23 cellular contexts compared by ENCODE assay signal in genomic region chr2:47699533-47700215, GRCh38.
A peak's percentile ranks its signal among the peaks of the same experiment; 100 is the strongest.
DNase-seq lines count a peak whose midpoint lies in the region; ATAC-seq, FAIRE-seq and TF ChIP-seq lines count a peak whose summit lies in the region.
"Had no signal": no experiment of that assay in that cellular context is flagged by ENCODE, and none has a peak within 500 bp of the region (broad histone marks: within the 10 kb centered on the region; RNA-seq: fewer than 3 reads in every experiment).

No MANE protein-coding gene starts in this region.

- CTCF ChIA-PET in CD4-positive, alpha-beta T cell (lab: Charles Lee) = no interaction called here

- H3K27me3 Mint-ChIP-seq in endodermal cell (ENCODE audit: insufficient read depth) (no peaks in the 10 kb centered on the region), mesothelial cell of epicardium (ENCODE audit: low read depth) (no peaks in the 10 kb centered on the region)
- peaks cover 24% of the 10 kb centered on the region for H3K27me3 Mint-ChIP-seq in CD4-positive, alpha-beta T cell

- H3K9ac ChIP-seq in Karpas-422 (ENCODE audit: low read length) (peak overlapping the region; percentile 84), endodermal cell (ENCODE audit: extremely low read depth, low read length, poor library complexity, severe bottlenecking) (peak overlapping the region; percentile 82)

- H3K4me2 ChIP-seq in Karpas-422 (ENCODE audit: low read depth, low read length, poor library complexity, severe bottlenecking) = peak overlapping the region; percentile 90
- H3K4me2 ChIP-seq: A549 had no signal

- peak overlapping the region; percentile 97 for H3K27ac Mint-ChIP-seq in endodermal cell
- H3K27ac Mint-ChIP-seq in mesothelial cell of epicardium = peak overlapping the region; percentile 77
- H3K27ac Mint-ChIP-seq in CD4-positive, alpha-beta T cell = no peak overlapping the region
- H3K27ac Mint-ChIP-seq: CD8-positive, alpha-beta memory T cell had no signal

- H3K4me1 ChIP-seq in Karpas-422 (ENCODE audit: low read length) = peaks cover 77% of the 10 kb centered on the region
- H3K4me1 ChIP-seq in endodermal cell (ENCODE audit: control insufficient read depth, insufficient read depth, low read length) = peaks cover 4% of the 10 kb centered on the region
- H3K4me1 ChIP-seq: A549 had no signal

- intact Hi-C loops in left cardiac atrium (cut with DNase I) = no loop called here
- intact Hi-C loops in CD4-positive, alpha-beta T cell (cut with DNase I, micrococcal nuclease) = no loop called here

- peaks cover 74% of the 10 kb centered on the region for H3K79me2 ChIP-seq in Karpas-422 (ENCODE audit: low read length)

- peak; percentile 42 for FAIRE-seq in GM19239 (lab: Jason Lieb, UNC)
- FAIRE-seq: A549, K562 had no signal

- WGBS in endodermal cell (ENCODE audit: insufficient coverage in 1 of 2, insufficient read length in 1 of 2), 2 experiments = 89 to 91% methylated on average over 1 of the region's 1 CpG

- H3K27ac ChIP-seq in Karpas-422 (ENCODE audit: low read length) (peak overlapping the region; percentile 99), endodermal cell (ENCODE audit: low read depth, low read length) (no peak overlapping the region)
- no peak overlapping the region for H3K27ac ChIP-seq in CD4-positive, alpha-beta T cell (ENCODE audit: low read depth, low read length)
- H3K27ac ChIP-seq: A549, Peyer's patch had no signal

- no peaks in the 10 kb centered on the region for H3K9me2 ChIP-seq in Karpas-422 (replicated peaks; ENCODE audit: insufficient read depth, low read length)

- POLR2A ChIA-PET in CD4-positive, alpha-beta T cell (lab: Charles Lee) = no interaction called here

- no peaks in the 10 kb centered on the region for H3K9me3 ChIP-seq in Karpas-422 (ENCODE audit: low read length)
- peaks cover 14% of the 10 kb centered on the region for H3K9me3 ChIP-seq in endodermal cell (ENCODE audit: control insufficient read depth, low read length)
- H3K9me3 ChIP-seq in CD4-positive, alpha-beta T cell (ENCODE audit: control insufficient read depth, low read length) = no peaks in the 10 kb centered on the region
- H3K9me3 ChIP-seq: A549, Peyer's patch had no signal

- H3K36me3 ChIP-seq in Karpas-422 (ENCODE audit: insufficient read depth, low read length) = peaks cover 21% of the 10 kb centered on the region
- no peaks in the 10 kb centered on the region for H3K36me3 ChIP-seq in endodermal cell (ENCODE audit: control insufficient read depth, insufficient read depth, low read length)
- H3K36me3 ChIP-seq: Peyer's patch had no signal

- H3K4me3 ChIP-seq in Karpas-422 (ENCODE audit: low read length) (peak overlapping the region; percentile 68), endodermal cell (ENCODE audit: low read length) (peak overlapping the region; percentile 53)
- H3K4me3 ChIP-seq: A549, K562, Peyer's patch had no signal

- DNase-seq in GM19239 (ENCODE audit: insufficient read length, low spot score) (no peak), Karpas-422 (peak; percentile 86), endodermal cell (no peak), mesothelial cell of epicardium (ENCODE audit: low spot score in 2 of 2, unreplicated experiment in 2 of 2) (no peak), GM10266 (ENCODE audit: extremely low spot score) (no peak), left cardiac atrium (no peak), NCI-H2081 (lab: John Stamatoyannopoulos, UW) (no peak)
- DNase-seq in CD4-positive, alpha-beta T cell = no peak
- DNase-seq: Calu3; CD8-positive, alpha-beta memory T cell; GF-D8; MM.1S; NCI-H1092; NCI-H1436; NCI-H187 treated with DMSO at 0.1 percent for 48 hours; NCI-H226; NCI-H510A treated with DMSO at 0.1 percent for 48 hours; NCI-H774; NK-92 treated with Interleukin-12 subunit alpha and Interleukin-12 subunit beta, amount 100 ng/mL, for 24 hours; T-helper 1 cell had no signal

- H3K4me1 Mint-ChIP-seq in endodermal cell = peaks cover 49% of the 10 kb centered on the region
- H3K4me1 Mint-ChIP-seq in mesothelial cell of epicardium = peaks cover 39% of the 10 kb centered on the region
- H3K4me1 Mint-ChIP-seq in CD4-positive, alpha-beta T cell (ENCODE audit: low read depth) = no peaks in the 10 kb centered on the region
- H3K4me1 Mint-ChIP-seq: CD8-positive, alpha-beta memory T cell had no signal

- TF ChIP-seq CTCF in endodermal cell (conservative IDR thresholded peaks at IDR 0.05) (no peak), mesothelial cell of epicardium (IDR thresholded peaks at IDR 0.05; ENCODE audit: unreplicated experiment) (no peak), GM10266 (IDR thresholded peaks at IDR 0.05; ENCODE audit: control insufficient read depth, insufficient read depth, low read depth, missing control alignments) (no peak)
- no peak for TF ChIP-seq CTCF in CD4-positive, alpha-beta T cell (IDR thresholded peaks at IDR 0.05)

- H3K9me3 Mint-ChIP-seq in endodermal cell = peaks cover 13% of the 10 kb centered on the region
- no peaks in the 10 kb centered on the region for H3K9me3 Mint-ChIP-seq in mesothelial cell of epicardium
- H3K9me3 Mint-ChIP-seq in CD4-positive, alpha-beta T cell = no peaks in the 10 kb centered on the region
- H3K9me3 Mint-ChIP-seq: CD8-positive, alpha-beta memory T cell had no signal

- H2AFZ ChIP-seq in Karpas-422 (ENCODE audit: low read length) = no peak overlapping the region

- H3K4me3 Mint-ChIP-seq in endodermal cell (no peak overlapping the region), mesothelial cell of epicardium (no peak overlapping the region)
- no peak overlapping the region for H3K4me3 Mint-ChIP-seq in CD4-positive, alpha-beta T cell
- H3K4me3 Mint-ChIP-seq: CD8-positive, alpha-beta memory T cell had no signal

- H4K20me1 ChIP-seq in Karpas-422 (ENCODE audit: insufficient read depth, low read depth, low read length) = no peaks in the 10 kb centered on the region

- no peaks in the 10 kb centered on the region for H3K27me3 ChIP-seq in Karpas-422 (ENCODE audit: low read length)
- no peaks in the 10 kb centered on the region for H3K27me3 ChIP-seq in endodermal cell (ENCODE audit: control insufficient read depth, insufficient read depth, low read length, poor library complexity, severe bottlenecking)
- H3K27me3 ChIP-seq in CD4-positive, alpha-beta T cell (ENCODE audit: control insufficient read depth, insufficient read depth, low read length) = peaks cover 5% of the 10 kb centered on the region
- H3K27me3 ChIP-seq: Peyer's patch had no signal

- no peak for ATAC-seq in left cardiac atrium
- ATAC-seq in CD4-positive, alpha-beta T cell (ENCODE audit: poor library complexity) = no peak
- ATAC-seq: A549, K562 had no signal

- H3K36me3 Mint-ChIP-seq in endodermal cell (ENCODE audit: low read depth) (peaks cover 5% of the 10 kb centered on the region), mesothelial cell of epicardium (no peaks in the 10 kb centered on the region)
- no peaks in the 10 kb centered on the region for H3K36me3 Mint-ChIP-seq in CD4-positive, alpha-beta T cell (ENCODE audit: low read depth)
- H3K36me3 Mint-ChIP-seq: CD8-positive, alpha-beta memory T cell had no signal
